ENCODE assay signal across 26 cellular contexts in genomic region chr5:31767335-31768031, GRCh38.
DNase-seq lines count a peak whose midpoint lies in the region; ATAC-seq, FAIRE-seq and TF ChIP-seq lines count a peak whose summit lies in the region.
"Had no signal": no experiment of that assay in that cellular context is flagged by ENCODE, and none has a peak within 500 bp of the region (broad histone marks: within the 10 kb centered on the region; RNA-seq: fewer than 3 reads in every experiment).

No MANE protein-coding gene starts in this region.

- H3K79me2 ChIP-seq in OCI-LY3 (ENCODE audit: low read length), result no peaks in the 10 kb centered on the region

- H3K4me3 ChIP-seq in OCI-LY3 (ENCODE audit: low read length), result no peak overlapping the region
- H3K4me3 ChIP-seq in body of pancreas, result no peak overlapping the region
- H3K4me3 ChIP-seq: ascending aorta, lower lobe of right lung, spleen had no signal

- intact Hi-C loops in body of pancreas (cut with DNase I), result no loop called here

- H3K9ac ChIP-seq in OCI-LY3 (ENCODE audit: low read length), result no peak overlapping the region

- 53 to 67% methylated on average over 4 of the region's 4 CpGs for WGBS in body of pancreas, 2 donors

- peaks cover 35% of the 10 kb centered on the region for H3K4me1 ChIP-seq in OCI-LY3 (ENCODE audit: low read length)
- H3K4me1 ChIP-seq in body of pancreas, result no peaks in the 10 kb centered on the region

- TF ChIP-seq POLR2A in GM12891 (IDR thresholded peaks at IDR 0.05; ENCODE audit: low read depth, low read length), result no peak
- no peak for TF ChIP-seq POLR2A in body of pancreas (IDR thresholded peaks at IDR 0.05)

- DNase-seq in GM12891 (ENCODE audit: insufficient read length, low spot score), result no peak
- DNase-seq in retina, result no peak
- no peak for DNase-seq in GM13976 (ENCODE audit: low spot score)
- no peak for DNase-seq in body of pancreas
- DNase-seq: activated CD4-positive, alpha-beta T cell treated with anti-CD3 and anti-CD28 coated beads, Interleukin-2, amount 50 U/mL, for 48 hours; central memory CD4-positive, alpha-beta T cell; dermis blood vessel endothelial cell; DMS79; Karpas-422; lower lobe of right lung; NCI-H1092 treated with DMSO at 0.1 percent for 48 hours; NCI-H187 treated with DMSO at 0.1 percent for 48 hours; NCI-H2227 treated with DMSO at 0.1 percent for 48 hours; NCI-H774; PC-3; SHP77; spleen; stimulated activated CD4-positive, alpha-beta T cell treated with anti-CD3 and anti-CD28 coated beads, Interleukin-4, amount 100 ng/mL, for 24 hours; stimulated activated naive CD4-positive, alpha-beta T cell treated with Interleukin-2 at 50 U/mL for 16 hours had no signal

- ATAC-seq in GM19395 (IDR thresholded peaks at IDR 0.05; ENCODE audit: unreplicated experiment), result peak; percentile 53
- ATAC-seq in HG03103 (IDR thresholded peaks at IDR 0.05; ENCODE audit: low read depth, unreplicated experiment), result peak; percentile 40
- ATAC-seq in HG03196 (IDR thresholded peaks at IDR 0.05; ENCODE audit: unreplicated experiment), result no peak
- no peak for ATAC-seq in body of pancreas
- ATAC-seq: lower lobe of right lung, PC-3 had no signal

- H4K20me1 ChIP-seq in OCI-LY3 (ENCODE audit: insufficient read depth, low read length), result peaks cover 3% of the 10 kb centered on the region; the same call in 1 of the 2 replicates

- TF ChIP-seq CTCF in OCI-LY3 (IDR thresholded peaks at IDR 0.05; ENCODE audit: low read depth, low read length), result no peak
- TF ChIP-seq CTCF in GM13976 (IDR thresholded peaks at IDR 0.05; ENCODE audit: borderline replicate concordance, control extremely low read depth, extremely low read depth, insufficient read depth, missing control alignments), result no peak
- no peak for TF ChIP-seq CTCF in body of pancreas (IDR thresholded peaks at IDR 0.05)

- no peaks in the 10 kb centered on the region for H3K36me3 ChIP-seq in OCI-LY3 (replicated peaks; ENCODE audit: low read depth, low read length)
- H3K36me3 ChIP-seq in body of pancreas (replicated peaks in 1 of 2; ENCODE audit: insufficient read depth in 1 of 2, low read depth in 2 of 2), result no peaks in the 10 kb centered on the region
- H3K36me3 ChIP-seq: ascending aorta, lower lobe of right lung, spleen had no signal

- peaks cover 12% of the 10 kb centered on the region for H3K27me3 ChIP-seq in OCI-LY3 (ENCODE audit: low read depth, low read length)
- H3K27me3 ChIP-seq in body of pancreas, result no peaks in the 10 kb centered on the region
- H3K27me3 ChIP-seq: ascending aorta, spleen had no signal

- H3K4me2 ChIP-seq in OCI-LY3 (ENCODE audit: low read length), result peak overlapping the region; percentile 36; the same call in 1 of the 2 replicates

- no peaks in the 10 kb centered on the region for H3K9me3 ChIP-seq in OCI-LY3 (ENCODE audit: insufficient read depth, low read length)
- no peaks in the 10 kb centered on the region for H3K9me3 ChIP-seq in body of pancreas
- H3K9me3 ChIP-seq: ascending aorta, lower lobe of right lung, spleen had no signal

- H2AFZ ChIP-seq in OCI-LY3 (ENCODE audit: low read depth, low read length), result no peak overlapping the region

- in situ Hi-C loops in GM13976 (cut with MboI; ENCODE audit: low sequenced_read_pairs, unreplicated experiment), result no loop called here

- H3K27ac ChIP-seq in OCI-LY3 (ENCODE audit: low read length) (no peak overlapping the region), body of pancreas (no peak overlapping the region)
- H3K27ac ChIP-seq: ascending aorta, HL-60, lower lobe of right lung, spleen had no signal

- FAIRE-seq in GM12891 (lab: Jason Lieb, UNC), result no peak
- FAIRE-seq: keratinocyte had no signal

TF ChIP-seq in GM12891, 5 proteins besides CTCF, POLR2A, EP300 and RAD21:
- TF ChIP-seq SPI1 (IDR thresholded peaks at IDR 0.05; ENCODE audit: low read depth, low read length), result peak; percentile 89
- TF ChIP-seq TAF1 (IDR thresholded peaks at IDR 0.05; ENCODE audit: low read depth, low read length), result no peak
TF ChIP-seq in GM12891: peak in this region for 1.

Comparison
In these comparisons a context has a peak if more than half of its experiments do, and no peak if none do; other contexts are left out.
1. ATAC-seq: peak in GM19395 (single experiment) and HG03103 (single experiment); none in HG03196 (single experiment) and body of pancreas (single experiment).